Comparison of ENCODE assay signal across 9 cellular contexts in genomic region chr14:68249534-68250517, GRCh38.
A peak's percentile ranks its signal among the peaks of the same experiment; 100 is the strongest.
DNase-seq lines count a peak whose midpoint lies in the region; ATAC-seq and TF ChIP-seq lines count a peak whose summit lies in the region.
"Had no signal": no experiment of that assay in that cellular context is flagged by ENCODE, and none has a peak within 500 bp of the region (broad histone marks: within the 10 kb centered on the region; RNA-seq: fewer than 3 reads in every experiment).

No MANE protein-coding gene starts in this region.

- 52 to 62% (median 59%) methylated on average over 4 of the region's 4 CpGs for WGBS in stomach, 5 donors

- no peak for ATAC-seq in HG02885 (IDR thresholded peaks at IDR 0.05; ENCODE audit: poor library complexity, unreplicated experiment)

- peak; percentile 39 for DNase-seq in HT-29 (ENCODE audit: low spot score)
- DNase-seq in hepatic stellate cell (ENCODE audit: low spot score): peak; percentile 24
- no peak for DNase-seq in stomach
- DNase-seq in posterior cingulate gyrus: no peak
- DNase-seq in DMS114 treated with DMSO at 0.1 percent for 48 hours (lab: John Stamatoyannopoulos, UW; ENCODE audit: unreplicated experiment): no peak
- DNase-seq in activated naive CD4-positive, alpha-beta T cell treated with anti-CD3 and anti-CD28 coated beads for 36 hours: no peak
- DNase-seq: NCI-H1105 had no signal

- H3K27ac Mint-ChIP-seq in activated naive CD4-positive, alpha-beta T cell treated with anti-CD3 and anti-CD28 coated beads for 36 hours: no peak overlapping the region

- no peaks in the 10 kb centered on the region for H3K9me3 Mint-ChIP-seq in activated naive CD4-positive, alpha-beta T cell treated with anti-CD3 and anti-CD28 coated beads for 36 hours

- no peaks in the 10 kb centered on the region for H3K9me3 ChIP-seq in stomach

- H3K4me3 Mint-ChIP-seq in activated naive CD4-positive, alpha-beta T cell treated with anti-CD3 and anti-CD28 coated beads for 36 hours: no peak overlapping the region

- CTCF ChIA-PET in activated naive CD4-positive, alpha-beta T cell treated with anti-CD3 and anti-CD28 coated beads for 36 hours (lab: Charles Lee): interaction anchor here (0.6 to 7.7 kb wide), 31 partner anchors 9 to 594 kb away, joined by 3 to 86 read pairs (median 4); no protein-coding TSS in a partner anchor

- H3K4me3 ChIP-seq in stomach: no peak overlapping the region

- TF ChIP-seq CTCF in VCaP (conservative IDR thresholded peaks at IDR 0.05): no peak
- no peak for TF ChIP-seq CTCF in stomach (IDR thresholded peaks at IDR 0.05)

- TF ChIP-seq EP300 in stomach (IDR thresholded peaks at IDR 0.05): no peak

- peak overlapping the region; percentile 50; the same call in 1 of the 2 replicates for H3K27ac ChIP-seq in VCaP
- H3K27ac ChIP-seq in stomach: peak overlapping the region in 4 of 5 donors; percentile 77 to 89 (median 84)

- H3K36me3 ChIP-seq in stomach: no peaks in the 10 kb centered on the region

- no peaks in the 10 kb centered on the region for H3K27me3 Mint-ChIP-seq in activated naive CD4-positive, alpha-beta T cell treated with anti-CD3 and anti-CD28 coated beads for 36 hours (ENCODE audit: low read depth)

- TF ChIP-seq POLR2A in stomach (IDR thresholded peaks at IDR 0.05): no peak

- H3K4me1 Mint-ChIP-seq in activated naive CD4-positive, alpha-beta T cell treated with anti-CD3 and anti-CD28 coated beads for 36 hours (ENCODE audit: low read depth): peaks cover 42% of the 10 kb centered on the region

- no peaks in the 10 kb centered on the region for H3K27me3 ChIP-seq in stomach

- H3K36me3 Mint-ChIP-seq in activated naive CD4-positive, alpha-beta T cell treated with anti-CD3 and anti-CD28 coated beads for 36 hours (ENCODE audit: low read depth): no peaks in the 10 kb centered on the region

- peaks cover 45 to 88% (median 64%) of the 10 kb centered on the region in 4 donors for H3K4me1 ChIP-seq in stomach

- intact Hi-C loops in stomach (cut with DNase I; ENCODE audit: low total_unique reads): loop anchor here (5.0 kb wide), 1 partner anchor 567 kb away; no protein-coding TSS in a partner anchor
- intact Hi-C loops in posterior cingulate gyrus (cut with DNase I): loop anchor here (10.0 kb wide), 2 partner anchors 155 to 305 kb away; no protein-coding TSS in a partner anchor
- intact Hi-C loops in activated naive CD4-positive, alpha-beta T cell treated with anti-CD3 and anti-CD28 coated beads for 36 hours (cut with micrococcal nuclease): loop anchor here (2.0 to 5.0 kb wide), 4 partner anchors 17 to 315 kb away; no protein-coding TSS in a partner anchor

Comparison
In these comparisons a context has a peak if more than half of its experiments do, and no peak if none do; other contexts are left out.
1. DNase-seq: peak in HT-29 (single experiment) and hepatic stellate cell (single experiment); none in stomach (single experiment), posterior cingulate gyrus (0 of 10), DMS114 treated with DMSO at 0.1 percent for 48 hours (single experiment) and activated naive CD4-positive, alpha-beta T cell treated with anti-CD3 and anti-CD28 coated beads for 36 hours (single experiment).